ENCODE assay signal across 28 cellular contexts in the genomic region with DNA sequence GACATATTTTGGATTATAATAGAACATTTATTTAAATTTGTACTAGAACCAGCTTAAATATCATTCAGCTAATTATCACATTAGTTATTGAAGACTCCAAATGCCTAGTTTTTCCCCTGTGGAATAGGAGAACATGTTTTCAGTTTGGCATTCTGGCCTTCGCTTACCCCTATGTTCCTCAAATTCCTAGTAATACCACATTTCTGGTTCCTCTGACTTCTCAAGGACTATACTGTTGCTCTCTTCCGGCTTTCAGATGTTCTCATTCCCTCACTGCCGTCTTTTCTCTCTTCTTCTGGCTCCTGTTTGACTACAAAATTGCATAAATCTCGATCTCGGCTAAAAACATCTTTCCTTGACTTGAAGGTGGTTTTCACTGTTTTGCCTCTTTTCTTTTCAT.
"Had no signal": no experiment of that assay in that cellular context is flagged by ENCODE, and none has a peak within 500 bp of the region (broad histone marks: within the 10 kb centered on the region; RNA-seq: fewer than 3 reads in every experiment).

No MANE protein-coding gene starts in this region.

- H3K4me3 Mint-ChIP-seq: activated CD8-positive, alpha-beta T cell treated with anti-CD3 and anti-CD28 coated beads for 36 hours; activated T-cell treated with anti-CD3 and anti-CD28 coated beads, Interleukin-2, amount 50 U/mL, for 4 hours; activated T-helper 17 cell treated with anti-CD3 and anti-CD28 coated beads, Interleukin-2, amount 50 U/mL, for 72 hours; endodermal cell; immature natural killer cell; memory B cell; neural progenitor cell; WTC11 had no signal

- H2AFZ ChIP-seq: neural progenitor cell had no signal

- H3K27ac ChIP-seq: breast epithelium, neural progenitor cell, stomach, thyroid gland, upper lobe of left lung had no signal

- H3K36me3 Mint-ChIP-seq: activated naive CD4-positive, alpha-beta T cell treated with anti-CD3 and anti-CD28 coated beads, Interleukin-2, amount 50 U/mL, for 72 hours; immature natural killer cell; memory B cell; naive thymus-derived CD8-positive, alpha-beta T cell; neural progenitor cell; stimulated activated naive B cell treated with anti-CD40 and anti-IgM and Interleukin-4, amounts not matched to agents 10 μg/mL and 1 μg/mL and 100 μg/mL, for 72 hours; WTC11 had no signal

- H3K27me3 Mint-ChIP-seq: activated CD8-positive, alpha-beta T cell treated with anti-CD3 and anti-CD28 coated beads for 36 hours; activated T-helper 17 cell treated with anti-CD3 and anti-CD28 coated beads, Interleukin-2, amount 50 U/mL, for 72 hours; stimulated activated naive B cell treated with anti-CD40 and anti-IgM and Interleukin-4, amounts not matched to agents 10 μg/mL and 1 μg/mL and 100 μg/mL, for 72 hours had no signal

- H3K27ac Mint-ChIP-seq: activated CD8-positive, alpha-beta T cell treated with anti-CD3 and anti-CD28 coated beads for 36 hours; activated naive CD4-positive, alpha-beta T cell treated with anti-CD3 and anti-CD28 coated beads, Interleukin-2, amount 50 U/mL, for 72 hours; activated T-helper 17 cell treated with anti-CD3 and anti-CD28 coated beads, Interleukin-2, amount 50 U/mL, for 72 hours; endodermal cell; immature natural killer cell; memory B cell; naive thymus-derived CD8-positive, alpha-beta T cell; neural progenitor cell; stimulated activated naive B cell treated with anti-CD40 and anti-IgM and Interleukin-4, amounts not matched to agents 10 μg/mL and 1 μg/mL and 100 μg/mL, for 72 hours; WTC11 had no signal

- H3K4me1 Mint-ChIP-seq: activated T-helper 17 cell treated with anti-CD3 and anti-CD28 coated beads, Interleukin-2, amount 50 U/mL, for 72 hours; endodermal cell; immature natural killer cell; neural progenitor cell; WTC11 had no signal

- ATAC-seq: activated CD8-positive, alpha-beta T cell treated with anti-CD3 and anti-CD28 coated beads for 36 hours; activated naive CD4-positive, alpha-beta T cell treated with anti-CD3 and anti-CD28 coated beads, Interleukin-2, amount 50 U/mL, for 72 hours; activated T-cell treated with anti-CD3 and anti-CD28 coated beads, Interleukin-2, amount 50 U/mL, for 4 hours; activated T-helper 17 cell treated with anti-CD3 and anti-CD28 coated beads, Interleukin-2, amount 50 U/mL, for 72 hours; esophagus mucosa; left colon; naive thymus-derived CD8-positive, alpha-beta T cell; right cardiac atrium; stimulated activated naive B cell treated with anti-CD40 and anti-IgM and Interleukin-4, amounts not matched to agents 10 μg/mL and 1 μg/mL and 100 μg/mL, for 72 hours; WTC11 had no signal

- H3K4me1 ChIP-seq: breast epithelium, neural progenitor cell, stomach, thyroid gland, upper lobe of left lung had no signal

- DNase-seq: activated CD4-positive, alpha-beta T cell treated with anti-CD3 and anti-CD28 coated beads for 1 hour; activated CD4-positive, alpha-beta T cell treated with anti-CD3 and anti-CD28 coated beads, Interleukin-2, amount 50 U/mL, for 1 hour; activated CD8-positive, alpha-beta T cell treated with anti-CD3 and anti-CD28 coated beads for 36 hours; activated naive CD4-positive, alpha-beta T cell; activated T-cell treated with anti-CD3 and anti-CD28 coated beads, Interleukin-2, amount 50 U/mL, for 4 hours; central memory CD4-positive, alpha-beta T cell; endodermal cell; foreskin fibroblast; head of caudate nucleus; hippocampal formation; immature natural killer cell; kidney; left colon; naive thymus-derived CD8-positive, alpha-beta T cell; right cardiac atrium; stimulated activated CD4-positive, alpha-beta T cell treated with anti-CD3 and anti-CD28 coated beads, Interleukin-15, amount 100 ng/mL, for 24 hours; stimulated activated CD4-positive, alpha-beta T cell treated with anti-CD3 and anti-CD28 coated beads, Interleukin-2, amount 100 ng/mL, for 24 hours; stimulated activated naive B cell treated with anti-CD40 and anti-IgM and Interleukin-4, amounts not matched to agents 10 μg/mL and 1 μg/mL and 100 μg/mL, for 72 hours; stomach; thyroid gland; upper lobe of left lung had no signal

- H3K4me3 ChIP-seq: breast epithelium, neural progenitor cell, stomach, thyroid gland, upper lobe of left lung had no signal

- H3K9me3 Mint-ChIP-seq: endodermal cell, neural progenitor cell had no signal

- H3K4me2 ChIP-seq: neural progenitor cell had no signal

- H3K9ac ChIP-seq: neural progenitor cell had no signal

- H3K36me3 ChIP-seq: breast epithelium, neural progenitor cell, stomach, thyroid gland, upper lobe of left lung had no signal

- H3K27me3 ChIP-seq: breast epithelium, neural progenitor cell, stomach, thyroid gland, upper lobe of left lung had no signal

- H3K9me3 ChIP-seq: breast epithelium, stomach, thyroid gland, upper lobe of left lung had no signal
